In the genomic region with DNA sequence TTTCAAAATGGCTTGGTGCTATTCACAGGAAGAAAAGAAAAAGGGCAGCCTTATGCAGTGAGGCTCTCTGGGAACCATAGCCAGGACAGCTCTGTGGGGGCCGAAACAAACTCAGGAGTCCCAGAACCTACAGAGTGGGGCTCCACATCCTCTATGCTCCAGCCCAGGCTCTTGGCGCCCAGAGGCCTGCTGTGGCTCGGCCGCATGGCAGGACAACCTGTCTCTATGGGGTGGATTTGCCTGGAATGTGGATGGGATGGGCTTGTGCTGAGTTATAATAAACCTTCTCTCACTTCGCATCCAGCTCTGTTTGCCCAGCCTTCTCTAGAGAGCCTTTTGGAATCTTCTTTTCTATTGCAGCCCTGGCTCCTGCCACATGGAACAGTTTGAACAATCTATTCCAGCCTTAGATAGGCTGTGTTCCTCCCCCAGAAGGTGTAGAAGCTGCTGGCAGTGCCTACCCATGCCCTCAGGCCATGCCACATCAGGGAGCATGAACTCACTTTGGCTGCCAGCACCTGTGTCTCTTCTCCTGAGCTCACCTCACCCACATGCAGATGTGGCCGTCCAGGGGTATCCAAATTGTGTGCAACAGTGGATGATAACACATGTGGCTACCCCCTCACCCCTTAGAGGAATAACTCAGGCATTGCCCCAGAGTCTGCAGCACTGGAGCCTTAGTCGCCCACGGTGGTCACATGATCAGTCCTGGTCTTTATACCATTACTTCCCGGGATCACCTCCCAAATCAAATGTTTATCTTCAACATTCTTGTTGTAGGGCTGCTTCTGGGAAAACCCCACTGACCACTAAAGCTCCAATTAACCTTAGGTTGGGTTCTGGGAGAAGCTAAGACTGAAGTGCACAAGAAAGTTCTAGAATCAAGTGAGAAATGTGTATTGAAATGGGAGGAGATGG, we compare ENCODE assay signal across 10 cellular contexts.
DNase-seq lines count a peak whose midpoint lies in the region; ATAC-seq and TF ChIP-seq lines count a peak whose summit lies in the region.
"Had no signal": no experiment of that assay in that cellular context is flagged by ENCODE, and none has a peak within 500 bp of the region (broad histone marks: within the 10 kb centered on the region; RNA-seq: fewer than 3 reads in every experiment).

No MANE protein-coding gene starts in this region.

- no peaks in the 10 kb centered on the region for H3K27me3 Mint-ChIP-seq in type B pancreatic cell

- H3K4me3 ChIP-seq in esophagus muscularis mucosa (no peak overlapping the region), left lung (no peak overlapping the region)

- H3K36me3 ChIP-seq in esophagus muscularis mucosa (no peaks in the 10 kb centered on the region), left lung (no peaks in the 10 kb centered on the region)

- peak overlapping the region; percentile 13 for H3K27ac Mint-ChIP-seq in type B pancreatic cell

- DNase-seq in M059J (ENCODE audit: low read depth) (peak; percentile 61), esophagus muscularis mucosa (ENCODE audit: extremely low spot score) (no peak), left lung (peak in 1 of 2 donors; percentile 28), type B pancreatic cell (ENCODE audit: extremely low spot score, unreplicated experiment) (no peak), T-helper 1 cell (no peak), NCI-H2196 treated with DMSO at 0.1 percent for 48 hours (lab: John Stamatoyannopoulos, UW; ENCODE audit: unreplicated experiment) (no peak), A172 (ENCODE audit: low spot score) (no peak)
- DNase-seq: activated CD4-positive, alpha-beta T cell treated with anti-CD3 and anti-CD28 coated beads, Interleukin-2, amount 50 U/mL, for 1 hour; activated effector memory CD4-positive, alpha-beta T cell treated with Interleukin-2 at 50 U/mL for 16 hours; T-helper 2 cell had no signal

- H3K27ac ChIP-seq in esophagus muscularis mucosa (replicated peaks in 1 of 4) (peak overlapping the region; percentile 56 to 82 (median 73)), left lung (no peak overlapping the region)

- H3K9me3 Mint-ChIP-seq in type B pancreatic cell = no peaks in the 10 kb centered on the region

- no peak for TF ChIP-seq CTCF in esophagus muscularis mucosa (IDR thresholded peaks at IDR 0.05)
- TF ChIP-seq CTCF in left lung (IDR thresholded peaks at IDR 0.05) = no peak
- TF ChIP-seq CTCF in type B pancreatic cell (conservative IDR thresholded peaks at IDR 0.05) = no peak

- H3K27me3 ChIP-seq in esophagus muscularis mucosa (no peaks in the 10 kb centered on the region), left lung (no peaks in the 10 kb centered on the region)

- peaks cover 41 to 52% (median 47%) of the 10 kb centered on the region in 4 donors for H3K4me1 ChIP-seq in esophagus muscularis mucosa
- H3K4me1 ChIP-seq in left lung = no peaks in the 10 kb centered on the region

- H3K4me3 Mint-ChIP-seq in type B pancreatic cell = no peak overlapping the region

- H3K9me3 ChIP-seq in esophagus muscularis mucosa (no peaks in the 10 kb centered on the region), left lung (no peaks in the 10 kb centered on the region)

- intact Hi-C loops in esophagus muscularis mucosa (cut with DNase I) = loop anchor here (10.0 kb wide), 1 partner anchor 125 kb away; the partner anchor contains the start of gene RRBP1
- intact Hi-C loops in left lung (cut with DNase I) = no loop called here

- peak; percentile 43 for ATAC-seq in left lung

- peaks cover 24% of the 10 kb centered on the region for H3K4me1 Mint-ChIP-seq in type B pancreatic cell (ENCODE audit: unreplicated experiment)

- no peak for TF ChIP-seq EP300 in esophagus muscularis mucosa (IDR thresholded peaks at IDR 0.05)

- no peaks in the 10 kb centered on the region for H3K36me3 Mint-ChIP-seq in type B pancreatic cell

- 32% methylated on average over 7 of the region's 9 CpGs for WGBS in esophagus muscularis mucosa

- TF ChIP-seq POLR2A in esophagus muscularis mucosa (IDR thresholded peaks at IDR 0.05; ENCODE audit: low read depth) = no peak

Comparison
In these comparisons a context has a peak if more than half of its experiments do, and no peak if none do; other contexts are left out.
1. H3K27ac ChIP-seq: peak in esophagus muscularis mucosa (4 of 4); none in left lung (0 of 2).